Comparison of ENCODE assay signal across 1 cellular context in genomic region chr13:45545686-45546409, GRCh38.
TF ChIP-seq lines count a peak whose summit lies in the region.

No MANE protein-coding gene starts in this region.

TF ChIP-seq in GM23338, 12 proteins besides CTCF, POLR2A, EP300 and RAD21 (continued from another document):
- TF ChIP-seq ZNF462 (CRISPR knock-in tag; IDR thresholded peaks at IDR 0.05) = no peak
- TF ChIP-seq, protein P1, sequence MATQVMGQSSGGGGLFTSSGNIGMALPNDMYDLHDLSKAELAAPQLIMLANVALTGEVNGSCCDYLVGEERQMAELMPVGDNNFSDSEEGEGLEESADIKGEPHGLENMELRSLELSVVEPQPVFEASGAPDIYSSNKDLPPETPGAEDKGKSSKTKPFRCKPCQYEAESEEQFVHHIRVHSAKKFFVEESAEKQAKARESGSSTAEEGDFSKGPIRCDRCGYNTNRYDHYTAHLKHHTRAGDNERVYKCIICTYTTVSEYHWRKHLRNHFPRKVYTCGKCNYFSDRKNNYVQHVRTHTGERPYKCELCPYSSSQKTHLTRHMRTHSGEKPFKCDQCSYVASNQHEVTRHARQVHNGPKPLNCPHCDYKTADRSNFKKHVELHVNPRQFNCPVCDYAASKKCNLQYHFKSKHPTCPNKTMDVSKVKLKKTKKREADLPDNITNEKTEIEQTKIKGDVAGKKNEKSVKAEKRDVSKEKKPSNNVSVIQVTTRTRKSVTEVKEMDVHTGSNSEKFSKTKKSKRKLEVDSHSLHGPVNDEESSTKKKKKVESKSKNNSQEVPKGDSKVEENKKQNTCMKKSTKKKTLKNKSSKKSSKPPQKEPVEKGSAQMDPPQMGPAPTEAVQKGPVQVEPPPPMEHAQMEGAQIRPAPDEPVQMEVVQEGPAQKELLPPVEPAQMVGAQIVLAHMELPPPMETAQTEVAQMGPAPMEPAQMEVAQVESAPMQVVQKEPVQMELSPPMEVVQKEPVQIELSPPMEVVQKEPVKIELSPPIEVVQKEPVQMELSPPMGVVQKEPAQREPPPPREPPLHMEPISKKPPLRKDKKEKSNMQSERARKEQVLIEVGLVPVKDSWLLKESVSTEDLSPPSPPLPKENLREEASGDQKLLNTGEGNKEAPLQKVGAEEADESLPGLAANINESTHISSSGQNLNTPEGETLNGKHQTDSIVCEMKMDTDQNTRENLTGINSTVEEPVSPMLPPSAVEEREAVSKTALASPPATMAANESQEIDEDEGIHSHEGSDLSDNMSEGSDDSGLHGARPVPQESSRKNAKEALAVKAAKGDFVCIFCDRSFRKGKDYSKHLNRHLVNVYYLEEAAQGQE (IDR thresholded peaks at IDR 0.05; ENCODE audit: unreplicated experiment) = no peak
TF ChIP-seq in GM23338: peak in this region for 0.
